Comparison of ENCODE assay signal across 18 cellular contexts in genomic region chr6:22413681-22414305, GRCh38.
DNase-seq lines count a peak whose midpoint lies in the region; ATAC-seq and TF ChIP-seq lines count a peak whose summit lies in the region.
"Had no signal": no experiment of that assay in that cellular context is flagged by ENCODE, and none has a peak within 500 bp of the region (broad histone marks: within the 10 kb centered on the region; RNA-seq: fewer than 3 reads in every experiment).

No MANE protein-coding gene starts in this region.

- H3K9me3 ChIP-seq in GM23248 (ENCODE audit: low read depth) (peaks cover 4% of the 10 kb centered on the region), SK-N-SH (0 out of 2 replicates have a peak, but pooled peaks cover 9% of the 10 kb centered on the region), gastrocnemius medialis (no peaks in the 10 kb centered on the region), stomach (peaks cover 0 to 13% (median 4%) of the 10 kb centered on the region in 4 donors)

- H3K9me2 ChIP-seq in GM23248 (ENCODE audit: insufficient read depth), result no peaks in the 10 kb centered on the region
- H3K9me2 ChIP-seq in SK-N-SH, result no peaks in the 10 kb centered on the region

- no peak overlapping the region for H3K27ac ChIP-seq in GM23248
- peak overlapping the region in 1 of 2 experiments; percentile 96; a peak in 2 of 4 replicates for H3K27ac ChIP-seq in SK-N-SH (ENCODE audit: low read depth in 2 of 2, low read length in 1 of 2)
- no peak overlapping the region for H3K27ac ChIP-seq in gastrocnemius medialis
- H3K27ac ChIP-seq in stomach, result no peak overlapping the region
- H3K27ac ChIP-seq: C4-2B, dorsolateral prefrontal cortex, right atrium auricular region, VCaP had no signal

- H3K27me3 ChIP-seq in GM23248 (replicated peaks; ENCODE audit: insufficient read depth) (no peaks in the 10 kb centered on the region), SK-N-SH (ENCODE audit: insufficient read depth) (no peaks in the 10 kb centered on the region), gastrocnemius medialis (no peaks in the 10 kb centered on the region), stomach (no peaks in the 10 kb centered on the region)
- H3K27me3 ChIP-seq: dorsolateral prefrontal cortex, right atrium auricular region had no signal

- H2AFZ ChIP-seq in GM23248 (peak overlapping the region; percentile 27; the same call in 1 of the 2 replicates), SK-N-SH (ENCODE audit: low read depth) (peak overlapping the region; percentile 17; the same call in 1 of the 2 replicates)

- H3K9ac ChIP-seq in GM23248, result no peak overlapping the region
- no peak overlapping the region for H3K9ac ChIP-seq in SK-N-SH

- 25% methylated on average over 5 of the region's 5 CpGs for WGBS in GM23248 (ENCODE audit: low coverage in 1 of 2, low lambda C conversion rate in 2 of 2, missing lambda C conversion rate in 2 of 2), 2 experiments
- WGBS in SK-N-SH (ENCODE audit: low lambda C conversion rate), result 73% methylated on average over 5 of the region's 5 CpGs
- 45 to 54% (median 47%) methylated on average over 5 of the region's 5 CpGs for WGBS in stomach, 5 donors

- intact Hi-C loops in gastrocnemius medialis (cut with DNase I; ENCODE audit: low total_unique reads), result no loop called here
- intact Hi-C loops in stomach (cut with DNase I; ENCODE audit: low total_unique reads), result no loop called here

- TF ChIP-seq CTCF in SK-N-SH (IDR thresholded peaks at IDR 0.05) (no peak), retinal pigment epithelial cell (conservative IDR thresholded peaks at IDR 0.05; ENCODE audit: low read depth, low read length) (peak; percentile 16), gastrocnemius medialis (IDR thresholded peaks at IDR 0.05 in 4 of 5, conservative IDR thresholded peaks at IDR 0.05 in 1 of 5) (no peak), stomach (IDR thresholded peaks at IDR 0.05) (no peak)

- H3K4me2 ChIP-seq in GM23248 (ENCODE audit: unreplicated experiment) (peak overlapping the region; percentile 12), SK-N-SH (no peak overlapping the region)

- TF ChIP-seq EP300 in SK-N-SH (IDR thresholded peaks at IDR 0.05; ENCODE audit: borderline replicate concordance in 1 of 2, low read depth in 1 of 2, low read length in 1 of 2) (no peak), stomach (IDR thresholded peaks at IDR 0.05) (no peak)

- H3K4me1 ChIP-seq in GM23248 (ENCODE audit: insufficient read depth), result no peaks in the 10 kb centered on the region
- peaks cover 5 to 14% of the 10 kb centered on the region in 2 experiments; a peak in 2 of 4 replicates for H3K4me1 ChIP-seq in SK-N-SH (ENCODE audit: control insufficient read depth in 1 of 2, insufficient read depth in 2 of 2, low read depth in 1 of 2, low read length in 1 of 2)
- H3K4me1 ChIP-seq in gastrocnemius medialis, result no peaks in the 10 kb centered on the region
- H3K4me1 ChIP-seq in stomach, result no peaks in the 10 kb centered on the region
- H3K4me1 ChIP-seq: right atrium auricular region had no signal

- no peak for TF ChIP-seq RAD21 in SK-N-SH (IDR thresholded peaks at IDR 0.05; ENCODE audit: low read length)

- no peak overlapping the region for H3K4me3 ChIP-seq in GM23248
- no peak overlapping the region for H3K4me3 ChIP-seq in SK-N-SH (ENCODE audit: low read depth in 2 of 2, low read length in 1 of 2)
- H3K4me3 ChIP-seq in retinal pigment epithelial cell (ENCODE audit: low read length), result no peak overlapping the region
- H3K4me3 ChIP-seq in gastrocnemius medialis, result no peak overlapping the region
- no peak overlapping the region for H3K4me3 ChIP-seq in stomach
- H3K4me3 ChIP-seq: dorsolateral prefrontal cortex, right atrium auricular region had no signal

- DNase-seq in GM23248, result peak; percentile 32
- no peak for DNase-seq in SK-N-SH
- DNase-seq in fibroblast of gingiva (ENCODE audit: low read depth), result peak; percentile 60
- DNase-seq in retinal pigment epithelial cell (ENCODE audit: low read depth), result peak; percentile 37
- DNase-seq in gastrocnemius medialis, result no peak
- no peak for DNase-seq in stomach
- no peak for DNase-seq in effector CD4-positive, alpha-beta T cell
- DNase-seq in NCI-H345 treated with DMSO at 0.1 percent for 48 hours (lab: John Stamatoyannopoulos, UW; ENCODE audit: unreplicated experiment), result no peak
- DNase-seq: activated CD8-positive, alpha-beta T cell treated with anti-CD3 and anti-CD28 coated beads for 36 hours; anterior cingulate cortex; DMS153; dorsolateral prefrontal cortex; immature natural killer cell; Karpas-422; NCI-H510A treated with DMSO at 0.1 percent for 48 hours had no signal

- ATAC-seq in gastrocnemius medialis, result no peak
- ATAC-seq: activated CD8-positive, alpha-beta T cell treated with anti-CD3 and anti-CD28 coated beads for 36 hours had no signal

- CTCF ChIA-PET in SK-N-SH (lab: Yijun Ruan, JAX), result no interaction called here

- TF ChIP-seq POLR2A in gastrocnemius medialis (IDR thresholded peaks at IDR 0.05) (no peak), stomach (IDR thresholded peaks at IDR 0.05) (no peak)

- POLR2A ChIA-PET in SK-N-SH (lab: Yijun Ruan, JAX), result no interaction called here

- H3F3A ChIP-seq in GM23248 (ENCODE audit: insufficient read depth) (no peaks in the 10 kb centered on the region), SK-N-SH (replicated peaks; ENCODE audit: insufficient read depth) (no peaks in the 10 kb centered on the region)

- H4K20me1 ChIP-seq in GM23248 (ENCODE audit: insufficient read depth), result no peaks in the 10 kb centered on the region
- H4K20me1 ChIP-seq in SK-N-SH (ENCODE audit: insufficient read depth), result no peaks in the 10 kb centered on the region

- in situ Hi-C loops in GM23248 (cut with MboI) (no loop called here), gastrocnemius medialis (cut with MboI; ENCODE audit: low sequenced_read_pairs in 4 of 4) (no loop called here)

- no peaks in the 10 kb centered on the region for H3K79me2 ChIP-seq in GM23248 (ENCODE audit: insufficient read depth)
- no peaks in the 10 kb centered on the region for H3K79me2 ChIP-seq in SK-N-SH (ENCODE audit: insufficient read depth)

- H3K36me3 ChIP-seq in GM23248 (ENCODE audit: low read depth) (no peaks in the 10 kb centered on the region), SK-N-SH (replicated peaks in 1 of 2; ENCODE audit: control insufficient read depth in 1 of 2, insufficient read depth in 2 of 2, low read length in 1 of 2) (no peaks in the 10 kb centered on the region), gastrocnemius medialis (no peaks in the 10 kb centered on the region), stomach (no peaks in the 10 kb centered on the region)
- H3K36me3 ChIP-seq: right atrium auricular region had no signal

TF ChIP-seq in SK-N-SH, 30 proteins besides CTCF, POLR2A, EP300 and RAD21:
- TF ChIP-seq FOXJ3 (CRISPR knock-in tag; IDR thresholded peaks at IDR 0.05) (no peak), REST (IDR thresholded peaks at IDR 0.05; ENCODE audit: low read depth, low read length) (no peak), MXI1 (IDR thresholded peaks at IDR 0.05; ENCODE audit: low read depth, low read length) (no peak), JUND (IDR thresholded peaks at IDR 0.05) (no peak), EZH2phosphoT487 (IDR thresholded peaks at IDR 0.05; ENCODE audit: borderline replicate concordance, low read depth) (no peak), TEAD4 (IDR thresholded peaks at IDR 0.05; ENCODE audit: borderline replicate concordance, insufficient read depth) (no peak), SMC3 (IDR thresholded peaks at IDR 0.05; ENCODE audit: low read depth, low read length) (no peak), USF1 (IDR thresholded peaks at IDR 0.05; ENCODE audit: borderline replicate concordance, low read depth) (no peak), GATA2 (CRISPR knock-in tag; IDR thresholded peaks at IDR 0.05) (no peak), TCF12 (IDR thresholded peaks at IDR 0.05) (no peak), FOSL2 (IDR thresholded peaks at IDR 0.05; ENCODE audit: borderline replicate concordance, low read depth) (no peak), GABPA (IDR thresholded peaks at IDR 0.05; ENCODE audit: low read depth) (no peak), SIN3A (IDR thresholded peaks at IDR 0.05; ENCODE audit: borderline replicate concordance, low read depth, low read length) (no peak), RFX5 (IDR thresholded peaks at IDR 0.05; ENCODE audit: low read length) (no peak)

Comparison
In these comparisons a context has a peak if more than half of its experiments do, and no peak if none do; other contexts are left out.
1. DNase-seq: peak in GM23248 (single experiment), fibroblast of gingiva (single experiment) and retinal pigment epithelial cell (single experiment); none in SK-N-SH (single experiment), gastrocnemius medialis (0 of 2), stomach (single experiment), effector CD4-positive, alpha-beta T cell (single experiment) and NCI-H345 treated with DMSO at 0.1 percent for 48 hours (single experiment).